ENCODE assay signal across 1 cellular context in the genomic region with DNA sequence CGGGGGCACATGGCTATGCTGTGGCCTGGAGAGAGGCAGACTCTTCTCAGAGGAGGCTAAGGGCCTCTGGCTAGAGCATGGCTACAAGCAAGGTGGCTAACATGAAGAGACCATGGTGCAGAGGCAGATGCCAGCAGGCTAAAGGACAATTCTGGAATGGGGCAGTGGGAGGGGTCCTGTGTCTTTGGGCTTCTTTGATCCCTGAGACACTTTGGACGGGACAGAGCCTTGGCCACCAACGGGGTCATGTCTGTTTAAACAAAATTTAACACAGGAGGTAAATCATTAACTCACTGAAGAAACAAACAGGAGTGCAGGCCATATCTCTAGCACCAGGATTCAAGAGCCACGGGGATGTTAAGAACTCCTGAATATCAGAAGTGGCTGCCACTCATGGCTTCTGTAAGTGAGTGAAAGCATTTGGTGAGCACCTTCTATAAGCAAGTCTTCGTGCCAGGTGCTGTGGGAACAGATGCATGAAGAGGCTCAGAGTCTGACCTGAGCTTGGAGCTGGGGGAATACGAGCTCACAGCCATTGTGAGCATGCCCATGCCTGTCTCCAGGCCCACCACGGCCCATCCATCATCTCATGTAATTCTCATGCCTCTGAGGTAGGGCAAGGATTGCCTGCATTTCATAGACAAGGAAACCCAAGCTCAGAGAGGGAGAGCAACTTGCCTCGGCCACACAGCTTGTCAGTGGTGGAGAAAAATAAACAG.
TF ChIP-seq lines count a peak whose summit lies in the region.

No MANE protein-coding gene starts in this region.

TF ChIP-seq in HepG2, 621 proteins besides CTCF, POLR2A, EP300 and RAD21 (continued from another document and continues in another):
- TF ChIP-seq, protein P1, sequence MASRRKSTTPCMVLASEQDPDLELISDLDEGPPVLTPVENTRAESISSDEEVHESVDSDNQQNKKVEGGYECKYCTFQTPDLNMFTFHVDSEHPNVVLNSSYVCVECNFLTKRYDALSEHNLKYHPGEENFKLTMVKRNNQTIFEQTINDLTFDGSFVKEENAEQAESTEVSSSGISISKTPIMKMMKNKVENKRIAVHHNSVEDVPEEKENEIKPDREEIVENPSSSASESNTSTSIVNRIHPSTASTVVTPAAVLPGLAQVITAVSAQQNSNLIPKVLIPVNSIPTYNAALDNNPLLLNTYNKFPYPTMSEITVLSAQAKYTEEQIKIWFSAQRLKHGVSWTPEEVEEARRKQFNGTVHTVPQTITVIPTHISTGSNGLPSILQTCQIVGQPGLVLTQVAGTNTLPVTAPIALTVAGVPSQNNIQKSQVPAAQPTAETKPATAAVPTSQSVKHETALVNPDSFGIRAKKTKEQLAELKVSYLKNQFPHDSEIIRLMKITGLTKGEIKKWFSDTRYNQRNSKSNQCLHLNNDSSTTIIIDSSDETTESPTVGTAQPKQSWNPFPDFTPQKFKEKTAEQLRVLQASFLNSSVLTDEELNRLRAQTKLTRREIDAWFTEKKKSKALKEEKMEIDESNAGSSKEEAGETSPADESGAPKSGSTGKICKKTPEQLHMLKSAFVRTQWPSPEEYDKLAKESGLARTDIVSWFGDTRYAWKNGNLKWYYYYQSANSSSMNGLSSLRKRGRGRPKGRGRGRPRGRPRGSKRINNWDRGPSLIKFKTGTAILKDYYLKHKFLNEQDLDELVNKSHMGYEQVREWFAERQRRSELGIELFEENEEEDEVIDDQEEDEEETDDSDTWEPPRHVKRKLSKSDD (CRISPR knock-in tag; IDR thresholded peaks at IDR 0.05; ENCODE audit: low read depth): no peak
- TF ChIP-seq NFKB2 (CRISPR knock-in tag; IDR thresholded peaks at IDR 0.05; ENCODE audit: borderline replicate concordance) (no peak), NFE2L2 (IDR thresholded peaks at IDR 0.05; ENCODE audit: low read length) (no peak), RNF2 (conservative IDR thresholded peaks at IDR 0.05; ENCODE audit: low read depth) (no peak), ZNF75D (CRISPR knock-in tag; IDR thresholded peaks at IDR 0.05; ENCODE audit: borderline replicate concordance) (no peak), ZNF839 (CRISPR knock-in tag; IDR thresholded peaks at IDR 0.05; ENCODE audit: borderline replicate concordance) (no peak), CCDC6 (CRISPR knock-in tag; IDR thresholded peaks at IDR 0.05) (peak; percentile 70; the same call in 1 of the 2 replicates), ZNF619 (CRISPR knock-in tag; IDR thresholded peaks at IDR 0.05) (no peak; the same call in 1 of the 2 replicates), MED13 (CRISPR knock-in tag; IDR thresholded peaks at IDR 0.05) (no peak), ZNF792 (CRISPR knock-in tag; IDR thresholded peaks at IDR 0.05) (peak; percentile 48; the same call in 1 of the 2 replicates), ZNF326 (CRISPR knock-in tag; IDR thresholded peaks at IDR 0.05; ENCODE audit: borderline replicate concordance) (no peak), ZNF292 (CRISPR knock-in tag; IDR thresholded peaks at IDR 0.05; ENCODE audit: borderline replicate concordance, low read depth) (peak; percentile 60; the same call in 1 of the 2 replicates), AGO2 (optimal IDR thresholded peaks at IDR 0.05; ENCODE audit: low read depth, low read length) (no peak), ZNF569 (CRISPR knock-in tag; IDR thresholded peaks at IDR 0.05; ENCODE audit: borderline replicate concordance) (no peak), RARG (CRISPR knock-in tag; IDR thresholded peaks at IDR 0.05; ENCODE audit: low read depth) (0 out of 2 replicates have a peak, but pooled peaks have one; percentile 59), HMG20B (CRISPR knock-in tag; conservative IDR thresholded peaks at IDR 0.05) (0 out of 2 replicates have a peak, but pooled peaks have one; percentile 70), POLR2G (IDR thresholded peaks at IDR 0.05; ENCODE audit: low read depth, low read length) (peak; percentile 73; the same call in 1 of the 2 replicates), ZNF883 (CRISPR knock-in tag; IDR thresholded peaks at IDR 0.05; ENCODE audit: not compliant biosample characterization) (peak; percentile 31), ZNF629 (CRISPR knock-in tag; conservative IDR thresholded peaks at IDR 0.05) (no peak; the same call in 1 of the 2 replicates), ZFAT (CRISPR knock-in tag; conservative IDR thresholded peaks at IDR 0.05) (no peak), CHD2 (IDR thresholded peaks at IDR 0.05; ENCODE audit: low read depth, low read length) (no peak), RXRB (CRISPR knock-in tag; IDR thresholded peaks at IDR 0.05; ENCODE audit: borderline replicate concordance) (peak; percentile 89), TCF7L2 (IDR thresholded peaks at IDR 0.05; ENCODE audit: low read depth, low read length) (peak; percentile 85), CENPT (CRISPR knock-in tag; IDR thresholded peaks at IDR 0.05; ENCODE audit: low read depth) (no peak), ZNF251 (CRISPR knock-in tag; IDR thresholded peaks at IDR 0.05) (0 out of 2 replicates have a peak, but pooled peaks have one; percentile 19), SP5 (CRISPR knock-in tag; IDR thresholded peaks at IDR 0.05; ENCODE audit: borderline replicate concordance, low read depth) (peak; percentile 100), ZNF530 (CRISPR knock-in tag; IDR thresholded peaks at IDR 0.05; ENCODE audit: low read depth) (no peak), MEIS2 (CRISPR knock-in tag; IDR thresholded peaks at IDR 0.05) (peak; percentile 22; the same call in 1 of the 2 replicates), NBN (conservative IDR thresholded peaks at IDR 0.05) (no peak), TOE1 (CRISPR knock-in tag; IDR thresholded peaks at IDR 0.05) (no peak), CAMTA2 (CRISPR knock-in tag; IDR thresholded peaks at IDR 0.05; ENCODE audit: borderline replicate concordance) (no peak), FOXA1 (IDR thresholded peaks at IDR 0.05) (no peak), FOXA1 (CRISPR knock-in tag; IDR thresholded peaks at IDR 0.05) (peak; percentile 54; the same call in 1 of the 2 replicates), MED1 (CRISPR knock-in tag; IDR thresholded peaks at IDR 0.05) (peak; percentile 94), GTF2F1 (IDR thresholded peaks at IDR 0.05; ENCODE audit: low read length) (no peak), ETV5 (CRISPR knock-in tag; IDR thresholded peaks at IDR 0.05; ENCODE audit: borderline replicate concordance) (peak; percentile 26; the same call in 1 of the 2 replicates), FOXK2 (IDR thresholded peaks at IDR 0.05) (no peak), ZNF850 (CRISPR knock-in tag; conservative IDR thresholded peaks at IDR 0.05) (no peak), BHLHE40 (IDR thresholded peaks at IDR 0.05; ENCODE audit: low read length) (no peak), ZNF331 (CRISPR knock-in tag; IDR thresholded peaks at IDR 0.05) (peak; percentile 24; the same call in 1 of the 2 replicates), RBM39 (IDR thresholded peaks at IDR 0.05; ENCODE audit: low read depth, low read length, poor library complexity, severe bottlenecking) (no peak), ZSCAN22 (CRISPR knock-in tag; IDR thresholded peaks at IDR 0.05) (peak; percentile 44; the same call in 1 of the 2 replicates), ERF (CRISPR knock-in tag; IDR thresholded peaks at IDR 0.05) (peak; percentile 79), PRPF4 (IDR thresholded peaks at IDR 0.05; ENCODE audit: low read depth, low read length, poor library complexity, severe bottlenecking) (no peak), IKZF4 (CRISPR knock-in tag; IDR thresholded peaks at IDR 0.05; ENCODE audit: borderline replicate concordance, low read depth, not compliant biosample characterization) (no peak), PTBP1 (IDR thresholded peaks at IDR 0.05; ENCODE audit: low read depth, low read length, poor library complexity, severe bottlenecking) (no peak), KAT2B (IDR thresholded peaks at IDR 0.05; ENCODE audit: borderline replicate concordance, low read depth, low read length) (no peak), TGIF2 (CRISPR knock-in tag; IDR thresholded peaks at IDR 0.05) (peak; percentile 57; the same call in 1 of the 2 replicates), EHMT2 (IDR thresholded peaks at IDR 0.05; ENCODE audit: borderline replicate concordance, low read depth, low read length) (no peak; the same call in 1 of the 2 replicates)
- TF ChIP-seq, protein P2, sequence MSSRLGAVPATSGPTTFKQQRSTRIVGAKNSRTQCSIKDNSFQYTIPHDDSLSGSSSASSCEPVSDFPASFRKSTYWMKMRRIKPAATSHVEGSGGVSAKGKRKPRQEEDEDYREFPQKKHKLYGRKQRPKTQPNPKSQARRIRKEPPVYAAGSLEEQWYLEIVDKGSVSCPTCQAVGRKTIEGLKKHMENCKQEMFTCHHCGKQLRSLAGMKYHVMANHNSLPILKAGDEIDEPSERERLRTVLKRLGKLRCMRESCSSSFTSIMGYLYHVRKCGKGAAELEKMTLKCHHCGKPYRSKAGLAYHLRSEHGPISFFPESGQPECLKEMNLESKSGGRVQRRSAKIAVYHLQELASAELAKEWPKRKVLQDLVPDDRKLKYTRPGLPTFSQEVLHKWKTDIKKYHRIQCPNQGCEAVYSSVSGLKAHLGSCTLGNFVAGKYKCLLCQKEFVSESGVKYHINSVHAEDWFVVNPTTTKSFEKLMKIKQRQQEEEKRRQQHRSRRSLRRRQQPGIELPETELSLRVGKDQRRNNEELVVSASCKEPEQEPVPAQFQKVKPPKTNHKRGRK (CRISPR knock-in tag; IDR thresholded peaks at IDR 0.05): 0 out of 2 replicates have a peak, but pooled peaks have one; percentile 41
- TF ChIP-seq, protein P3, sequence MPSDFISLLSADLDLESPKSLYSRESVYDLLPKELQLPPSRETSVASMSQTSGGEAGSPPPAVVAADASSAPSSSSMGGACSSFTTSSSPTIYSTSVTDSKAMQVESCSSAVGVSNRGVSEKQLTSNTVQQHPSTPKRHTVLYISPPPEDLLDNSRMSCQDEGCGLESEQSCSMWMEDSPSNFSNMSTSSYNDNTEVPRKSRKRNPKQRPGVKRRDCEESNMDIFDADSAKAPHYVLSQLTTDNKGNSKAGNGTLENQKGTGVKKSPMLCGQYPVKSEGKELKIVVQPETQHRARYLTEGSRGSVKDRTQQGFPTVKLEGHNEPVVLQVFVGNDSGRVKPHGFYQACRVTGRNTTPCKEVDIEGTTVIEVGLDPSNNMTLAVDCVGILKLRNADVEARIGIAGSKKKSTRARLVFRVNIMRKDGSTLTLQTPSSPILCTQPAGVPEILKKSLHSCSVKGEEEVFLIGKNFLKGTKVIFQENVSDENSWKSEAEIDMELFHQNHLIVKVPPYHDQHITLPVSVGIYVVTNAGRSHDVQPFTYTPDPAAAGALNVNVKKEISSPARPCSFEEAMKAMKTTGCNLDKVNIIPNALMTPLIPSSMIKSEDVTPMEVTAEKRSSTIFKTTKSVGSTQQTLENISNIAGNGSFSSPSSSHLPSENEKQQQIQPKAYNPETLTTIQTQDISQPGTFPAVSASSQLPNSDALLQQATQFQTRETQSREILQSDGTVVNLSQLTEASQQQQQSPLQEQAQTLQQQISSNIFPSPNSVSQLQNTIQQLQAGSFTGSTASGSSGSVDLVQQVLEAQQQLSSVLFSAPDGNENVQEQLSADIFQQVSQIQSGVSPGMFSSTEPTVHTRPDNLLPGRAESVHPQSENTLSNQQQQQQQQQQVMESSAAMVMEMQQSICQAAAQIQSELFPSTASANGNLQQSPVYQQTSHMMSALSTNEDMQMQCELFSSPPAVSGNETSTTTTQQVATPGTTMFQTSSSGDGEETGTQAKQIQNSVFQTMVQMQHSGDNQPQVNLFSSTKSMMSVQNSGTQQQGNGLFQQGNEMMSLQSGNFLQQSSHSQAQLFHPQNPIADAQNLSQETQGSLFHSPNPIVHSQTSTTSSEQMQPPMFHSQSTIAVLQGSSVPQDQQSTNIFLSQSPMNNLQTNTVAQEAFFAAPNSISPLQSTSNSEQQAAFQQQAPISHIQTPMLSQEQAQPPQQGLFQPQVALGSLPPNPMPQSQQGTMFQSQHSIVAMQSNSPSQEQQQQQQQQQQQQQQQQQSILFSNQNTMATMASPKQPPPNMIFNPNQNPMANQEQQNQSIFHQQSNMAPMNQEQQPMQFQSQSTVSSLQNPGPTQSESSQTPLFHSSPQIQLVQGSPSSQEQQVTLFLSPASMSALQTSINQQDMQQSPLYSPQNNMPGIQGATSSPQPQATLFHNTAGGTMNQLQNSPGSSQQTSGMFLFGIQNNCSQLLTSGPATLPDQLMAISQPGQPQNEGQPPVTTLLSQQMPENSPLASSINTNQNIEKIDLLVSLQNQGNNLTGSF (CRISPR knock-in tag; IDR thresholded peaks at IDR 0.05): peak; percentile 47; the same call in 1 of the 2 replicates
- TF ChIP-seq, protein P4, sequence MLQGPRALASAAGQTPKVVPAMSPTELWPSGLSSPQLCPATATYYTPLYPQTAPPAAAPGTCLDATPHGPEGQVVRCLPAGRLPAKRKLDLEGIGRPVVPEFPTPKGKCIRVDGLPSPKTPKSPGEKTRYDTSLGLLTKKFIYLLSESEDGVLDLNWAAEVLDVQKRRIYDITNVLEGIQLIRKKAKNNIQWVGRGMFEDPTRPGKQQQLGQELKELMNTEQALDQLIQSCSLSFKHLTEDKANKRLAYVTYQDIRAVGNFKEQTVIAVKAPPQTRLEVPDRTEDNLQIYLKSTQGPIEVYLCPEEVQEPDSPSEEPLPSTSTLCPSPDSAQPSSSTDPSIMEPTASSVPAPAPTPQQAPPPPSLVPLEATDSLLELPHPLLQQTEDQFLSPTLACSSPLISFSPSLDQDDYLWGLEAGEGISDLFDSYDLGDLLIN (CRISPR knock-in tag; IDR thresholded peaks at IDR 0.05; ENCODE audit: borderline replicate concordance): no peak
- TF ChIP-seq, protein P5, sequence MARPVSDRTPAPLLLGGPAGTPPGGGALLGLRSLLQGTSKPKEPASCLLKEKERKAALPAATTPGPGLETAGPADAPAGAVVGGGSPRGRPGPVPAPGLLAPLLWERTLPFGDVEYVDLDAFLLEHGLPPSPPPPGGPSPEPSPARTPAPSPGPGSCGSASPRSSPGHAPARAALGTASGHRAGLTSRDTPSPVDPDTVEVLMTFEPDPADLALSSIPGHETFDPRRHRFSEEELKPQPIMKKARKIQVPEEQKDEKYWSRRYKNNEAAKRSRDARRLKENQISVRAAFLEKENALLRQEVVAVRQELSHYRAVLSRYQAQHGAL (CRISPR knock-in tag; IDR thresholded peaks at IDR 0.05; ENCODE audit: not compliant biosample characterization): no peak
- TF ChIP-seq, protein P6, sequence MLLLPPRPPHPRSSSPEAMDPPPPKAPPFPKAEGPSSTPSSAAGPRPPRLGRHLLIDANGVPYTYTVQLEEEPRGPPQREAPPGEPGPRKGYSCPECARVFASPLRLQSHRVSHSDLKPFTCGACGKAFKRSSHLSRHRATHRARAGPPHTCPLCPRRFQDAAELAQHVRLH (CRISPR knock-in tag; IDR thresholded peaks at IDR 0.05; ENCODE audit: borderline replicate concordance, low read depth): no peak; the same call in 1 of the 2 replicates
- TF ChIP-seq, protein P7, sequence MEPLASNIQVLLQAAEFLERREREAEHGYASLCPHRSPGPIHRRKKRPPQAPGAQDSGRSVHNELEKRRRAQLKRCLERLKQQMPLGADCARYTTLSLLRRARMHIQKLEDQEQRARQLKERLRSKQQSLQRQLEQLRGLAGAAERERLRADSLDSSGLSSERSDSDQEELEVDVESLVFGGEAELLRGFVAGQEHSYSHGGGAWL (CRISPR knock-in tag; IDR thresholded peaks at IDR 0.05): no peak
- TF ChIP-seq, protein P8, sequence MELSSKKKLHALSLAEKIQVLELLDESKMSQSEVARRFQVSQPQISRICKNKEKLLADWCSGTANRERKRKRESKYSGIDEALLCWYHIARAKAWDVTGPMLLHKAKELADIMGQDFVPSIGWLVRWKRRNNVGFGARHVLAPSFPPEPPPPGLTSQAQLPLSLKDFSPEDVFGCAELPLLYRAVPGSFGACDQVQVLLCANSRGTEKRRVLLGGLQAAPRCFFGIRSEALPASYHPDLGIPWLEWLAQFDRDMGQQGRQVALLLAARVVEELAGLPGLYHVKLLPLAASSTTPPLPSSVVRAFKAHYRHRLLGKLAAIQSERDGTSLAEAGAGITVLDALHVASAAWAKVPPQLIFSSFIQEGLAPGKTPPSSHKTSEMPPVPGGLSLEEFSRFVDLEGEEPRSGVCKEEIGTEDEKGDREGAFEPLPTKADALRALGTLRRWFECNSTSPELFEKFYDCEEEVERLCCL (CRISPR knock-in tag; IDR thresholded peaks at IDR 0.05; ENCODE audit: borderline replicate concordance): no peak
